ENCODE assay signal across 1 cellular context in genomic region chr3:52978109-52978754, GRCh38.
TF ChIP-seq lines count a peak whose summit lies in the region.

No MANE protein-coding gene starts in this region.

TF ChIP-seq in GM23338, 12 proteins besides CTCF, POLR2A, EP300 and RAD21 (continued from another document):
- TF ChIP-seq, protein P1, sequence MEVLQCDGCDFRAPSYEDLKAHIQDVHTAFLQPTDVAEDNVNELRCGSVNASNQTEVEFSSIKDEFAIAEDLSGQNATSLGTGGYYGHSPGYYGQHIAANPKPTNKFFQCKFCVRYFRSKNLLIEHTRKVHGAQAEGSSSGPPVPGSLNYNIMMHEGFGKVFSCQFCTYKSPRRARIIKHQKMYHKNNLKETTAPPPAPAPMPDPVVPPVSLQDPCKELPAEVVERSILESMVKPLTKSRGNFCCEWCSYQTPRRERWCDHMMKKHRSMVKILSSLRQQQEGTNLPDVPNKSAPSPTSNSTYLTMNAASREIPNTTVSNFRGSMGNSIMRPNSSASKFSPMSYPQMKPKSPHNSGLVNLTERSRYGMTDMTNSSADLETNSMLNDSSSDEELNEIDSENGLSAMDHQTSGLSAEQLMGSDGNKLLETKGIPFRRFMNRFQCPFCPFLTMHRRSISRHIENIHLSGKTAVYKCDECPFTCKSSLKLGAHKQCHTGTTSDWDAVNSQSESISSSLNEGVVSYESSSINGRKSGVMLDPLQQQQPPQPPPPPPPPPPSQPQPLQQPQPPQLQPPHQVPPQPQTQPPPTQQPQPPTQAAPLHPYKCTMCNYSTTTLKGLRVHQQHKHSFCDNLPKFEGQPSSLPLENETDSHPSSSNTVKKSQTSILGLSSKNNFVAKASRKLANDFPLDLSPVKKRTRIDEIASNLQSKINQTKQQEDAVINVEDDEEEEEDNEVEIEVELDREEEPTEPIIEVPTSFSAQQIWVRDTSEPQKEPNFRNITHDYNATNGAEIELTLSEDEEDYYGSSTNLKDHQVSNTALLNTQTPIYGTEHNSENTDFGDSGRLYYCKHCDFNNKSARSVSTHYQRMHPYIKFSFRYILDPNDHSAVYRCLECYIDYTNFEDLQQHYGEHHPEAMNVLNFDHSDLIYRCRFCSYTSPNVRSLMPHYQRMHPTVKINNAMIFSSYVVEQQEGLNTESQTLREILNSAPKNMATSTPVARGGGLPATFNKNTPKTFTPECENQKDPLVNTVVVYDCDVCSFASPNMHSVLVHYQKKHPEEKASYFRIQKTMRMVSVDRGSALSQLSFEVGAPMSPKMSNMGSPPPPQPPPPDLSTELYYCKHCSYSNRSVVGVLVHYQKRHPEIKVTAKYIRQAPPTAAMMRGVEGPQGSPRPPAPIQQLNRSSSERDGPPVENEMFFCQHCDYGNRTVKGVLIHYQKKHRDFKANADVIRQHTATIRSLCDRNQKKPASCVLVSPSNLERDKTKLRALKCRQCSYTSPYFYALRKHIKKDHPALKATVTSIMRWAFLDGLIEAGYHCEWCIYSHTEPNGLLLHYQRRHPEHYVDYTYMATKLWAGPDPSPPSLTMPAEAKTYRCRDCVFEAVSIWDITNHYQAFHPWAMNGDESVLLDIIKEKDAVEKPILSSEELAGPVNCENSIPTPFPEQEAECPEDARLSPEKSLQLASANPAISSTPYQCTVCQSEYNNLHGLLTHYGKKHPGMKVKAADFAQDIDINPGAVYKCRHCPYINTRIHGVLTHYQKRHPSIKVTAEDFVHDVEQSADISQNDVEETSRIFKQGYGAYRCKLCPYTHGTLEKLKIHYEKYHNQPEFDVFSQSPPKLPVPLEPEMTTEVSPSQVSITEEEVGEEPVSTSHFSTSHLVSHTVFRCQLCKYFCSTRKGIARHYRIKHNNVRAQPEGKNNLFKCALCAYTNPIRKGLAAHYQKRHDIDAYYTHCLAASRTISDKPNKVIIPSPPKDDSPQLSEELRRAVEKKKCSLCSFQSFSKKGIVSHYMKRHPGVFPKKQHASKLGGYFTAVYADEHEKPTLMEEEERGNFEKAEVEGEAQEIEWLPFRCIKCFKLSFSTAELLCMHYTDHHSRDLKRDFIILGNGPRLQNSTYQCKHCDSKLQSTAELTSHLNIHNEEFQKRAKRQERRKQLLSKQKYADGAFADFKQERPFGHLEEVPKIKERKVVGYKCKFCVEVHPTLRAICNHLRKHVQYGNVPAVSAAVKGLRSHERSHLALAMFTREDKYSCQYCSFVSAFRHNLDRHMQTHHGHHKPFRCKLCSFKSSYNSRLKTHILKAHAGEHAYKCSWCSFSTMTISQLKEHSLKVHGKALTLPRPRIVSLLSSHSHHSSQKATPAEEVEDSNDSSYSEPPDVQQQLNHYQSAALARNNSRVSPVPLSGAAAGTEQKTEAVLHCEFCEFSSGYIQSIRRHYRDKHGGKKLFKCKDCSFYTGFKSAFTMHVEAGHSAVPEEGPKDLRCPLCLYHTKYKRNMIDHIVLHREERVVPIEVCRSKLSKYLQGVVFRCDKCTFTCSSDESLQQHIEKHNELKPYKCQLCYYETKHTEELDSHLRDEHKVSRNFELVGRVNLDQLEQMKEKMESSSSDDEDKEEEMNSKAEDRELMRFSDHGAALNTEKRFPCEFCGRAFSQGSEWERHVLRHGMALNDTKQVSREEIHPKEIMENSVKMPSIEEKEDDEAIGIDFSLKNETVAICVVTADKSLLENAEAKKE (CRISPR knock-in tag; IDR thresholded peaks at IDR 0.05), result no peak
- TF ChIP-seq CREB1 (CRISPR knock-in tag; IDR thresholded peaks at IDR 0.05; ENCODE audit: low read depth) (no peak), STAT1 (IDR thresholded peaks at IDR 0.05; ENCODE audit: unreplicated experiment) (no peak), ZNF331 (CRISPR knock-in tag; IDR thresholded peaks at IDR 0.05; ENCODE audit: low read depth) (no peak), EZH2 (IDR thresholded peaks at IDR 0.05; ENCODE audit: low read depth, unreplicated experiment) (no peak), POLR2AphosphoS5 (IDR thresholded peaks at IDR 0.05; ENCODE audit: low read depth) (no peak), REST (IDR thresholded peaks at IDR 0.05; ENCODE audit: unreplicated experiment) (no peak)
